Comparison of ENCODE assay signal across 8 cellular contexts in genomic region chr3:169146112-169146665, GRCh38.
A peak's percentile ranks its signal among the peaks of the same experiment; 100 is the strongest.
DNase-seq lines count a peak whose midpoint lies in the region; ATAC-seq and TF ChIP-seq lines count a peak whose summit lies in the region.

No MANE protein-coding gene starts in this region.

- H3K4me3 ChIP-seq in BE2C (ENCODE audit: low read depth, low read length) = peak overlapping the region; percentile 58
- peak overlapping the region; percentile 90 for H3K4me3 ChIP-seq in WI38 (ENCODE audit: low read depth, low read length)
- H3K4me3 ChIP-seq in fibroblast of pulmonary artery (replicated peaks; ENCODE audit: low read depth, low read length) = peak overlapping the region; percentile 75

- peaks cover 80% of the 10 kb centered on the region for H3K27me3 ChIP-seq in BE2C

- H3K27ac Mint-ChIP-seq in neural crest cell (ENCODE audit: unreplicated experiment) = no peak overlapping the region

- peak; percentile 13 for DNase-seq in BE2C
- DNase-seq in HPDE6-E6E7 (ENCODE audit: extremely low spot score) = peak; percentile 40
- peak; percentile 75 for DNase-seq in fibroblast of pulmonary artery (ENCODE audit: low read depth)
- DNase-seq in neural crest cell (ENCODE audit: low read depth, low spot score) = peak; percentile 31
- DNase-seq in NCI-H187 treated with DMSO at 0.1 percent for 48 hours (lab: John Stamatoyannopoulos, UW) = no peak
- no peak for DNase-seq in stimulated activated naive CD4-positive, alpha-beta T cell treated with Interleukin-2 at 50 U/mL for 16 hours (lab: John Stamatoyannopoulos, UW)

- no peak for TF ChIP-seq CTCF in BE2C (IDR thresholded peaks at IDR 0.05; ENCODE audit: low read depth, low read length)
- no peak for TF ChIP-seq CTCF in WI38 (IDR thresholded peaks at IDR 0.05; ENCODE audit: low read depth, low read length)
- no peak for TF ChIP-seq CTCF in fibroblast of pulmonary artery (IDR thresholded peaks at IDR 0.05; ENCODE audit: low read length, missing control alignments)
- no peak for TF ChIP-seq CTCF in neural crest cell (conservative IDR thresholded peaks at IDR 0.05)

- peak overlapping the region; percentile 77 for H3K4me3 Mint-ChIP-seq in neural crest cell

- no peak for ATAC-seq in HG03095 (IDR thresholded peaks at IDR 0.05; ENCODE audit: unreplicated experiment)

- peaks cover 45% of the 10 kb centered on the region for H3K4me1 Mint-ChIP-seq in neural crest cell

- H3K36me3 ChIP-seq in BE2C = no peaks in the 10 kb centered on the region

- H3K9me3 ChIP-seq in BE2C = no peaks in the 10 kb centered on the region

- H3K36me3 Mint-ChIP-seq in neural crest cell (ENCODE audit: low read depth) = no peaks in the 10 kb centered on the region

- H3K27me3 Mint-ChIP-seq in neural crest cell (ENCODE audit: low read depth) = peaks cover 94% of the 10 kb centered on the region

- peaks cover 5% of the 10 kb centered on the region for H3K4me1 ChIP-seq in BE2C

- no peaks in the 10 kb centered on the region for H3K9me3 Mint-ChIP-seq in neural crest cell

Comparison
In these comparisons a context has a peak if more than half of its experiments do, and no peak if none do; other contexts are left out.
1. DNase-seq: peak in BE2C (single experiment), HPDE6-E6E7 (single experiment), fibroblast of pulmonary artery (single experiment) and neural crest cell (single experiment); none in NCI-H187 treated with DMSO at 0.1 percent for 48 hours (single experiment) and stimulated activated naive CD4-positive, alpha-beta T cell treated with Interleukin-2 at 50 U/mL for 16 hours (single experiment).
2. Peak in every context shown above with its lines, with median percentiles within 50 percentile points of each other: H3K4me3 ChIP-seq.